Comparison of ENCODE assay signal across 13 cellular contexts in genomic region chr12:11731042-11731357, GRCh38.
DNase-seq lines count a peak whose midpoint lies in the region; ATAC-seq, FAIRE-seq and TF ChIP-seq lines count a peak whose summit lies in the region.
"Had no signal": no experiment of that assay in that cellular context is flagged by ENCODE, and none has a peak within 500 bp of the region (broad histone marks: within the 10 kb centered on the region; RNA-seq: fewer than 3 reads in every experiment).

No MANE protein-coding gene starts in this region.

- H3K4me3 ChIP-seq in ACC112 (ENCODE audit: low read depth, low read length) (no peak overlapping the region), GM12878 (peak overlapping the region; percentile 18; the same call in 1 of the 2 replicates), neural progenitor cell (no peak overlapping the region)

- no peak overlapping the region for H4K5ac ChIP-seq in H9 (ENCODE audit: insufficient read length, low read depth, low read length)

- H3K79me2 ChIP-seq in ACC112 (ENCODE audit: control insufficient read depth, insufficient read depth, low read length, unreplicated experiment), result peaks cover 7% of the 10 kb centered on the region
- H3K79me2 ChIP-seq in H9 (ENCODE audit: insufficient read depth, low read length), result no peaks in the 10 kb centered on the region
- peaks cover 93% of the 10 kb centered on the region for H3K79me2 ChIP-seq in GM12878 (ENCODE audit: control insufficient read depth, insufficient read depth, low read length)
- H3K79me2 ChIP-seq in neural progenitor cell (ENCODE audit: low read depth), result no peaks in the 10 kb centered on the region

- no peak overlapping the region for H2BK5ac ChIP-seq in H9 (ENCODE audit: insufficient read length, low read length)

- H2AK5ac ChIP-seq in H9 (ENCODE audit: insufficient read length, low read length), result no peak overlapping the region

- in situ Hi-C loops in GM12878 (cut with MboI), result no loop called here

- no peak overlapping the region for H3K23ac ChIP-seq in H9 (ENCODE audit: insufficient read length, low read depth, low read length)

- H2BK20ac ChIP-seq in H9 (ENCODE audit: low read depth, low read length, poor library complexity, severe bottlenecking), result no peak overlapping the region

- H3K4me1 Mint-ChIP-seq in H9 (peaks cover 15 to 23% of the 10 kb centered on the region in 2 experiments), neural progenitor cell (peaks cover 11% of the 10 kb centered on the region)

- no TSS peak for BruUV-seq in GM12878 (replicated peaks; lab: Mats Ljungman, UMichigan)

- DNase-seq in H9 (no peak), GM12878 (ENCODE audit: low read depth, low spot score) (no peak), neural progenitor cell (ENCODE audit: low spot score) (no peak), EL (no peak), left ventricle myocardium superior (no peak)
- DNase-seq: activated effector memory CD4-positive, alpha-beta T cell treated with Interleukin-2 at 50 U/mL for 16 hours; kidney; NCI-H2171; right cardiac atrium had no signal

- TF ChIP-seq EP300 in GM12878 (IDR thresholded peaks at IDR 0.05; ENCODE audit: borderline replicate concordance in 1 of 2, control insufficient read depth in 1 of 2, low read depth in 2 of 2, low read length in 2 of 2), result no peak

- SMC1A ChIA-PET in GM12878 (lab: Charles Lee; ENCODE audit: uncharacterized antibody, unreplicated experiment), result interaction anchor here (0.6 to 21.5 kb wide), 26 partner anchors 13 to 626 kb away, joined by 3 to 433 read pairs (median 6); partner anchors contain the start of genes BORCS5 and ETV6

- WGBS in H9 (ENCODE audit: extremely low coverage, insufficient read length, low lambda C conversion rate), result no CpG with 5 or more reads among the region's 1 CpG
- 0% methylated on average over 1 of the region's 1 CpG for WGBS in GM12878 (ENCODE audit: insufficient coverage, insufficient replicate concordance, low lambda C conversion rate, missing lambda C conversion rate)

- no peak for TF ChIP-seq POLR2A in GM12878 (IDR thresholded peaks at IDR 0.05; ENCODE audit: low read depth, low read length)

- H3K9ac ChIP-seq in H9 (ENCODE audit: extremely low read depth, insufficient read length, low read length) (no peak overlapping the region), GM12878 (ENCODE audit: control insufficient read depth, insufficient read depth, low read length) (peak overlapping the region; percentile 82), neural progenitor cell (no peak overlapping the region)

- H3K4ac ChIP-seq in H9 (ENCODE audit: low read depth, low read length), result no peak overlapping the region

- POLR2A ChIA-PET in GM12878 (lab: Charles Lee), result interaction anchor here (0.8 to 5.1 kb wide), 15 partner anchors 9 to 302 kb away, joined by 3 to 44 read pairs (median 5); no protein-coding TSS in a partner anchor

- H4K20me1 ChIP-seq in H9 (ENCODE audit: control insufficient read depth, insufficient read depth, insufficient read length), result no peaks in the 10 kb centered on the region
- H4K20me1 ChIP-seq in GM12878 (ENCODE audit: control insufficient read depth, insufficient read depth), result no peaks in the 10 kb centered on the region
- no peaks in the 10 kb centered on the region for H4K20me1 ChIP-seq in neural progenitor cell (ENCODE audit: low read depth)

- H2AFZ ChIP-seq in ACC112 (ENCODE audit: low read length, unreplicated experiment) (no peak overlapping the region), H9 (ENCODE audit: low read length) (no peak overlapping the region), GM12878 (ENCODE audit: control insufficient read depth, low read depth, low read length) (no peak overlapping the region), neural progenitor cell (replicated peaks) (no peak overlapping the region)

- H3F3A ChIP-seq in neural progenitor cell (ENCODE audit: low read depth), result no peaks in the 10 kb centered on the region

- H3K9me3 ChIP-seq in H9 (ENCODE audit: control insufficient read depth, low read depth, low read length) (no peaks in the 10 kb centered on the region), GM12878 (replicated peaks; ENCODE audit: control insufficient read depth, insufficient read depth, low read length) (no peaks in the 10 kb centered on the region; the same call in 2 of the 3 replicates), neural progenitor cell (ENCODE audit: low read depth) (no peaks in the 10 kb centered on the region)

- H2BK12ac ChIP-seq in H9 (ENCODE audit: insufficient read length, low read depth, low read length), result no peak overlapping the region

- no peak overlapping the region for H3K4me2 ChIP-seq in H9 (ENCODE audit: insufficient read depth, insufficient read length, low read length)
- H3K4me2 ChIP-seq in GM12878 (ENCODE audit: control insufficient read depth, insufficient read depth), result peak overlapping the region; percentile 68
- H3K4me2 ChIP-seq in neural progenitor cell, result no peak overlapping the region

- FAIRE-seq in GM12878 (lab: Jason Lieb, UNC), result peak; percentile 7
- FAIRE-seq: HTR-8/SVneo, kidney had no signal

- no peaks in the 10 kb centered on the region for H3K27me3 ChIP-seq in ACC112 (ENCODE audit: insufficient read depth, low read length)
- H3K27me3 ChIP-seq in H9 (ENCODE audit: insufficient read depth, low read length), result no peaks in the 10 kb centered on the region
- H3K27me3 ChIP-seq in GM12878 (replicated peaks in 1 of 2; ENCODE audit: control insufficient read depth in 2 of 2, insufficient read depth in 2 of 2, low read length in 1 of 2), result no peaks in the 10 kb centered on the region
- H3K27me3 ChIP-seq in neural progenitor cell, result no peaks in the 10 kb centered on the region

- H4K8ac ChIP-seq in H9 (replicated peaks; ENCODE audit: insufficient read length, low read depth, low read length), result no peak overlapping the region

- H3T11ph ChIP-seq in H9 (ENCODE audit: low read length), result no peak overlapping the region

- no peaks in the 10 kb centered on the region for H3K27me3 Mint-ChIP-seq in H9 (ENCODE audit: low read depth)
- H3K27me3 Mint-ChIP-seq in neural progenitor cell (ENCODE audit: insufficient read depth, low read depth), result no peaks in the 10 kb centered on the region

- H3K14ac ChIP-seq in H9 (ENCODE audit: insufficient read depth, low read length), result no peak overlapping the region

- CTCF ChIA-PET in GM12878 (lab: Yijun Ruan, JAX), result interaction anchor here (0.6 to 6.8 kb wide), 14 partner anchors 9 to 1075 kb away, joined by 3 to 47 read pairs (median 6); no protein-coding TSS in a partner anchor

- no peak for TF ChIP-seq RAD21 in GM12878 (IDR thresholded peaks at IDR 0.05; ENCODE audit: insufficient read depth, low read depth, low read length)

- H3K27ac Mint-ChIP-seq in H9, result peak overlapping the region in 2 of 3 experiments; percentile 5 to 30; a peak in 1 of 7 replicates
- peak overlapping the region; percentile 75 for H3K27ac Mint-ChIP-seq in neural progenitor cell

- H4K91ac ChIP-seq in H9 (ENCODE audit: insufficient read length, low read depth, low read length), result no peak overlapping the region

- H3K36me3 ChIP-seq in ACC112 (ENCODE audit: insufficient read depth, low read length), result no peaks in the 10 kb centered on the region
- peaks cover 5 to 14% of the 10 kb centered on the region in 2 experiments; a peak in 3 of 4 replicates for H3K36me3 ChIP-seq in GM12878 (ENCODE audit: control insufficient read depth in 2 of 2, insufficient read depth in 2 of 2, low read length in 1 of 2)
- no peaks in the 10 kb centered on the region for H3K36me3 ChIP-seq in neural progenitor cell

- RAD21 ChIA-PET in GM12878 (lab: Charles Lee; ENCODE audit: unreplicated experiment), result interaction anchor here (0.8 to 19.9 kb wide), 27 partner anchors 10 to 301 kb away, joined by 3 to 497 read pairs (median 5); partner anchors contain the start of gene ETV6

- no peak overlapping the region for H3K56ac ChIP-seq in H9 (ENCODE audit: insufficient read length, low read depth, low read length)

- peaks cover 26% of the 10 kb centered on the region for H3K4me1 ChIP-seq in ACC112 (ENCODE audit: control insufficient read depth, insufficient read depth, low read length, unreplicated experiment)
- H3K4me1 ChIP-seq in H9 (ENCODE audit: insufficient read depth, low read length), result peaks cover 3% of the 10 kb centered on the region; the same call in 1 of the 2 replicates
- peaks cover 88% of the 10 kb centered on the region for H3K4me1 ChIP-seq in GM12878 (ENCODE audit: control insufficient read depth, insufficient read depth, low read length)
- H3K4me1 ChIP-seq in neural progenitor cell, result no peaks in the 10 kb centered on the region

- no peak overlapping the region for H2BK15ac ChIP-seq in H9 (ENCODE audit: low read depth, low read length)

- ATAC-seq in GM12878 (no peak), left ventricle myocardium superior (no peak), GM19397 (IDR thresholded peaks at IDR 0.05; ENCODE audit: unreplicated experiment) (no peak), GM21825 (IDR thresholded peaks at IDR 0.05; ENCODE audit: unreplicated experiment) (no peak)
- ATAC-seq: right cardiac atrium had no signal

- no peaks in the 10 kb centered on the region for H3K79me1 ChIP-seq in H9 (ENCODE audit: insufficient read depth, low read depth, low read length, poor library complexity, severe bottlenecking)

- H3K23me2 ChIP-seq in H9 (ENCODE audit: insufficient read length, low read depth, low read length, poor library complexity, severe bottlenecking), result no peaks in the 10 kb centered on the region

- no peak overlapping the region for H3K4me3 Mint-ChIP-seq in H9
- no peak overlapping the region for H3K4me3 Mint-ChIP-seq in neural progenitor cell

- peak overlapping the region; percentile 61 for H3K27ac ChIP-seq in ACC112 (ENCODE audit: low read depth, low read length)
- H3K27ac ChIP-seq in H9 (ENCODE audit: insufficient read length, low read depth, low read length), result no peak overlapping the region
- peak overlapping the region; percentile 89 for H3K27ac ChIP-seq in GM12878 (ENCODE audit: control insufficient read depth, insufficient read depth)
- H3K27ac ChIP-seq in neural progenitor cell, result no peak overlapping the region

- H3K36me3 Mint-ChIP-seq in H9 (ENCODE audit: insufficient read depth in 1 of 3, low read depth in 3 of 3), result no peaks in the 10 kb centered on the region; a peak in 2 of 7 replicates
- peaks cover 5% of the 10 kb centered on the region for H3K36me3 Mint-ChIP-seq in neural progenitor cell

- intact Hi-C loops in GM12878 (cut with micrococcal nuclease; ENCODE audit: unreplicated experiment) (loop anchor here (2.0 kb wide), 4 partner anchors 16 to 166 kb away; no protein-coding TSS in a partner anchor), left ventricle myocardium superior (cut with micrococcal nuclease) (no loop called here)

- H3K18ac ChIP-seq in H9 (ENCODE audit: insufficient read length, low read depth, low read length), result no peak overlapping the region

- H3K9me3 Mint-ChIP-seq in H9 (no peaks in the 10 kb centered on the region), neural progenitor cell (peaks cover under 1% of the 10 kb centered on the region)

- H2BK120ac ChIP-seq in H9 (ENCODE audit: low read depth, low read length, poor library complexity, severe bottlenecking), result no peak overlapping the region

- TF ChIP-seq CTCF in H9 (conservative IDR thresholded peaks at IDR 0.05), result no peak
- no peak for TF ChIP-seq CTCF in GM12878 (IDR thresholded peaks at IDR 0.05 in 2 of 3, conservative IDR thresholded peaks at IDR 0.05 in 1 of 3; ENCODE audit: control insufficient read depth in 2 of 3, extremely low read depth in 1 of 3, insufficient read depth in 1 of 3, low read depth in 3 of 3, low read length in 3 of 3)
- no peak for TF ChIP-seq CTCF in neural progenitor cell (IDR thresholded peaks at IDR 0.05)

Comparison
In these comparisons a context has a peak if more than half of its experiments do, and no peak if none do; other contexts are left out.
1. H3K27ac ChIP-seq: peak in ACC112 (single experiment) and GM12878 (single experiment); none in H9 (single experiment) and neural progenitor cell (single experiment).